In the genomic region with DNA sequence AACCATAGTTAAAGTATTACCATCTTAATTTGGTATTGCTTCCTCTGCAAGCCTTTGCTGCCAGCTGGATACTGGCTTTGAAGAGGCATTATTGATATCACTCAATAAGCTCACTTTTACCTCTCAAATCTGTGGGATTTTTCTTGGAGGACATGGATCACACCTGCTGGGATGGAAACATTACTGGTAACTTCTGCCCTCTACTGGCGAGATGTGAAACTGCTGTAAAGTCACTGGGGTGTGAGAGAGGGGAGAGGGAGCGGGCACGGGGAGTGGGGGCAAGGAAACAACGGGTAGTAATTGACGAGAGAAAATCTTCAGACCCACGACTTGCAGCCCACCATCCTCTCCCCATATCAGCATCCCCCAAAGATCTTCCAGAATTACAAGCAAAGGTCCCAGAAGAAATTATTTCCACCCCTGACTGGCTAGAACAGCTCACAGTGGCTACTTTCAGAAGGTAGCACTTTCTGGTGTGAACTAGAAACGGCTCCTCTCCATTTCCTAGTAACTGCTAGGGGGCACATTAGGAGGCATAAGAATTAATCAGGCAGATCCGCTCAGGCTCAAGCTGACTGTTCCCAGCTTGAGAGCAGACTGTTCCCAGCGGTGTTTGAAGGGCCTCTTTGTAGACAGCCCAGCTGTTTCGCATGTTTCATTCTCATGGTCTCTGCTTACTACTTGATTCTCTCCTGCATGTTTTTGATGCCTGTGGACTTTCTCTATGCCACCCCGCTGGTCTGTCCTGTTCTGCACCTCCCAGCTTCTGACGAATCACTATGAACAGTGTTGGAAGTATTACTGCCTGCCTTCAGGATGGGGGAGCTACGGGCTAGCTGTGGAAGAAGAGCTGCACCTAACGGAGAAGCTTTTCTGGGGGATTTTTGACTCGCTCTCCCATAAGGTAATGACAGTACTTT, we compare ENCODE assay signal across 9 cellular contexts.
DNase-seq lines count a peak whose midpoint lies in the region; ATAC-seq, FAIRE-seq and TF ChIP-seq lines count a peak whose summit lies in the region.
"Had no signal": no experiment of that assay in that cellular context is flagged by ENCODE, and none has a peak within 500 bp of the region (broad histone marks: within the 10 kb centered on the region; RNA-seq: fewer than 3 reads in every experiment).

No MANE protein-coding gene starts in this region.

- H3K4me1 Mint-ChIP-seq in chondrocyte (ENCODE audit: low read depth), result peaks cover 9% of the 10 kb centered on the region

- in situ Hi-C loops in Caki2 (cut with HindIII; ENCODE audit: low pct_unique_long_range_greater_than_20kb, low sequenced_read_pairs) (no loop called here), HepG2 (cut with HindIII; ENCODE audit: extremely low pct_ligation_motif_present, low pct_unique_long_range_greater_than_20kb) (loop anchor here (10.0 kb wide), 1 partner anchor 257 kb away; no protein-coding TSS in a partner anchor)

- H3K36me3 ChIP-seq in HepG2 (replicated peaks in 1 of 2; ENCODE audit: control insufficient read depth in 1 of 2, insufficient read depth in 2 of 2, low read length in 2 of 2) (no peaks in the 10 kb centered on the region), tibial artery (peaks cover 0 to 4% (median 0%) of the 10 kb centered on the region in 3 donors)

- DNase-seq in Caki2 (ENCODE audit: low read depth), result peak; percentile 28
- DNase-seq in SHP77 (lab: John Stamatoyannopoulos, UW), result peak; percentile 41 to 45
- no peak for DNase-seq in chondrocyte (ENCODE audit: low spot score)
- DNase-seq in HepG2 (ENCODE audit: low spot score), result peak; percentile 25
- no peak for DNase-seq in tibial artery

- peaks cover 0 to 7% of the 10 kb centered on the region in 2 experiments; a peak in 2 of 5 replicates for H3K27me3 ChIP-seq in HepG2 (ENCODE audit: control insufficient read depth in 1 of 2, insufficient read depth in 2 of 2, low read length in 2 of 2)
- H3K27me3 ChIP-seq in tibial artery, result no peaks in the 10 kb centered on the region

- TF ChIP-seq EP300 in HepG2 (IDR thresholded peaks at IDR 0.05; ENCODE audit: low read depth in 2 of 2, low read length in 2 of 2) (no peak), HepG2 (CRISPR knock-in tag; IDR thresholded peaks at IDR 0.05; ENCODE audit: borderline replicate concordance) (no peak)

- WGBS in HepG2 (ENCODE audit: low lambda C conversion rate), result 14% methylated on average over 15 of the region's 15 CpGs

- H3K79me2 ChIP-seq in HepG2 (ENCODE audit: insufficient read depth, low read length), result no peaks in the 10 kb centered on the region

- no peaks in the 10 kb centered on the region for H3K9me3 ChIP-seq in HepG2 (ENCODE audit: low read length)
- H3K9me3 ChIP-seq in tibial artery, result no peaks in the 10 kb centered on the region

- peak overlapping the region; percentile 6 for H3K4me3 Mint-ChIP-seq in chondrocyte (ENCODE audit: unreplicated experiment)

- FAIRE-seq in HepG2 (lab: Jason Lieb, UNC), result peak; percentile 78

- CTCF ChIA-PET in HepG2 (lab: Yijun Ruan, JAX; ENCODE audit: low intra/inter-chr PET ratio, low total read pairs), result interaction anchor here (1.8 kb wide), 1 partner anchor 226 kb away, joined by 6 read pairs; no protein-coding TSS in a partner anchor

- no TSS peak for BruUV-seq in HepG2 (replicated peaks; lab: Mats Ljungman, UMichigan)

- no peak for TF ChIP-seq RAD21 in HepG2 (CRISPR knock-in tag; IDR thresholded peaks at IDR 0.05)

- H3K4me1 ChIP-seq in HepG2 (ENCODE audit: insufficient read depth, low read length) (no peaks in the 10 kb centered on the region), tibial artery (no peaks in the 10 kb centered on the region)

- POLR2A ChIA-PET in HepG2 (lab: Yijun Ruan, JAX), result no interaction called here

- intact Hi-C loops in HepG2 (cut with micrococcal nuclease; ENCODE audit: unreplicated experiment) (no loop called here), tibial artery (cut with DNase I; ENCODE audit: low total_unique reads) (no loop called here)

- no peaks in the 10 kb centered on the region for H3K36me3 Mint-ChIP-seq in chondrocyte (ENCODE audit: low read depth)

- H3K4me3 ChIP-seq in HepG2 (replicated peaks in 1 of 3; ENCODE audit: insufficient read depth in 1 of 3, low read depth in 2 of 3, low read length in 3 of 3), result no peak overlapping the region
- H3K4me3 ChIP-seq in tibial artery, result no peak overlapping the region
- H3K4me3 ChIP-seq: SK-N-MC had no signal

- peaks cover 10% of the 10 kb centered on the region for H3K27me3 Mint-ChIP-seq in chondrocyte (ENCODE audit: low read depth)

- no peak for TF ChIP-seq POLR2A in HepG2 (IDR thresholded peaks at IDR 0.05; ENCODE audit: insufficient read depth in 1 of 2, low read depth in 2 of 2, low read length in 2 of 2)

- no peak overlapping the region for H3K4me2 ChIP-seq in HepG2 (ENCODE audit: low read depth, low read length)

- no peaks in the 10 kb centered on the region for H3K9me3 Mint-ChIP-seq in chondrocyte (ENCODE audit: low read depth)

- no peak overlapping the region for H3K27ac ChIP-seq in HepG2 (ENCODE audit: extremely low read length, insufficient read depth, low read length)
- no peak overlapping the region for H3K27ac ChIP-seq in tibial artery
- H3K27ac ChIP-seq: SK-N-MC had no signal

- peak; percentile 60 for ATAC-seq in HG03354 (IDR thresholded peaks at IDR 0.05; ENCODE audit: poor library complexity, severe bottlenecking, unreplicated experiment)
- ATAC-seq in HepG2, result peak; percentile 90
- ATAC-seq in HG02970 (IDR thresholded peaks at IDR 0.05; ENCODE audit: low FRiP score, unreplicated experiment), result no peak
- ATAC-seq in HG02885 (IDR thresholded peaks at IDR 0.05; ENCODE audit: poor library complexity, unreplicated experiment), result no peak

- 0 out of 2 replicates have a peak, but pooled peaks cover 3% of the 10 kb centered on the region for H4K20me1 ChIP-seq in HepG2 (ENCODE audit: insufficient read depth, low read length)

- no peak overlapping the region for H2AFZ ChIP-seq in HepG2 (ENCODE audit: low read length)

- no peak overlapping the region for H3K27ac Mint-ChIP-seq in chondrocyte (ENCODE audit: unreplicated experiment)

- no peak overlapping the region for H3K9ac ChIP-seq in HepG2 (ENCODE audit: insufficient read depth, low read depth, low read length)

- TF ChIP-seq CTCF in chondrocyte (IDR thresholded peaks at IDR 0.05) (peak; percentile 92), HepG2 (CRISPR knock-in tag; IDR thresholded peaks at IDR 0.05) (peak; percentile 71), tibial artery (IDR thresholded peaks at IDR 0.05) (peak; percentile 48 to 69)

TF ChIP-seq in HepG2, 621 proteins besides CTCF, POLR2A, EP300 and RAD21:
- peak; percentile 31 for TF ChIP-seq STAG1 (CRISPR knock-in tag; IDR thresholded peaks at IDR 0.05)
- TF ChIP-seq JUN (CRISPR knock-in tag; IDR thresholded peaks at IDR 0.05), result no peak
- TF ChIP-seq SMC3 (IDR thresholded peaks at IDR 0.05; ENCODE audit: low read length), result 0 out of 2 replicates have a peak, but pooled peaks have one; percentile 24
- no peak for TF ChIP-seq SYNCRIP (IDR thresholded peaks at IDR 0.05; ENCODE audit: insufficient read depth, low read depth, low read length)
- no peak for TF ChIP-seq FOXC1 (CRISPR knock-in tag; IDR thresholded peaks at IDR 0.05; ENCODE audit: borderline replicate concordance)
- TF ChIP-seq, protein P1, sequence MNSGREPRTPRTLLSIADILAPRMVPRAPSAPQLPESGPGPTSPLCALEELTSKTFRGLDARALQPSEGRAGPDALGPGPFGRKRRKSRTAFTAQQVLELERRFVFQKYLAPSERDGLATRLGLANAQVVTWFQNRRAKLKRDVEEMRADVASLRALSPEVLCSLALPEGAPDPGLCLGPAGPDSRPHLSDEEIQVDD (CRISPR knock-in tag; IDR thresholded peaks at IDR 0.05; ENCODE audit: borderline replicate concordance), result no peak
- no peak for TF ChIP-seq GTF3A (CRISPR knock-in tag; conservative IDR thresholded peaks at IDR 0.05)
- TF ChIP-seq KAT7 (CRISPR knock-in tag; IDR thresholded peaks at IDR 0.05; ENCODE audit: borderline replicate concordance), result no peak

Comparison
In these comparisons a context has a peak if more than half of its experiments do, and no peak if none do; other contexts are left out.
1. DNase-seq: peak in Caki2 (single experiment), SHP77 (2 of 2) and HepG2 (single experiment); none in chondrocyte (single experiment) and tibial artery (0 of 2).
2. ATAC-seq: peak in HG03354 (single experiment) and HepG2 (single experiment); none in HG02970 (single experiment) and HG02885 (single experiment).
3. Peak in every context shown above with its lines, with median percentiles within 50 percentile points of each other: CTCF ChIP-seq.